26 cellular contexts compared by ENCODE assay signal in the genomic region with DNA sequence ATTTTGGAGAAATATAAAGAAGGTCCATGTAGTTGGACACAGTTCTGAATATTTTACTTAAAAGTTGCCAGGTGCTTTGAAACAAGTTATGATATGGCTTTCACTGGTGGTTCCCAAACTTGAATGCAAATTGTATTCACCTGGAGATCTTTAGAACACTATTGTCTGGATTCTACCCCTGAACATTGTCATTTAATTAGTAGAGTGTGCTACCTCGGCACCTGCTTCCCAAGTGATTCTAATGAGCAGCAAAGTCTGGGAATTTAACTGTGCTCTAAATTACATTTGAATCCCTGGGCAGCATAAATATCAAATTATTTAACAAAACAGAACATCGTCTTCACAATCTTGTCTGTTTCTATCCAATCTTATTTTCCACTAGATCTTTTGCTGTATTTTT.
"Had no signal": no experiment of that assay in that cellular context is flagged by ENCODE, and none has a peak within 500 bp of the region (broad histone marks: within the 10 kb centered on the region; RNA-seq: fewer than 3 reads in every experiment).

No MANE protein-coding gene starts in this region.

- H3K4me1 ChIP-seq: left ventricle myocardium inferior, neural progenitor cell, right atrium auricular region, right lobe of liver, tibial nerve, uterus had no signal

- H2AFZ ChIP-seq: neural progenitor cell had no signal

- H3K9ac ChIP-seq: neural progenitor cell had no signal

- H3K27ac Mint-ChIP-seq: mesothelial cell of epicardium; naive B cell; natural killer cell; nephron progenitor cell; neural progenitor cell; progenitor cell of endocrine pancreas; stimulated activated memory B cell treated with anti-CD40 and anti-IgM and Interleukin-4, amounts not matched to agents 10 μg/mL and 1 μg/mL and 100 μg/mL, for 72 hours; stimulated activated naive CD8-positive, alpha-beta T cell treated with anti-CD3 and anti-CD28 coated beads, Interleukin-15, amount 100 ng/mL, for 72 hours; type B pancreatic cell had no signal

- H3K4me3 ChIP-seq: left ventricle myocardium inferior, lung, neural progenitor cell, ovary, right atrium auricular region, right lobe of liver, smooth muscle cell, tibial nerve, uterus had no signal

- H3K27ac ChIP-seq: left ventricle myocardium inferior, neural progenitor cell, ovary, right atrium auricular region, right lobe of liver, tibial nerve, uterus had no signal

- H3K4me1 Mint-ChIP-seq: mesothelial cell of epicardium; naive B cell; natural killer cell; nephron progenitor cell; neural progenitor cell; stimulated activated memory B cell treated with anti-CD40 and anti-IgM and Interleukin-4, amounts not matched to agents 10 μg/mL and 1 μg/mL and 100 μg/mL, for 72 hours; stimulated activated naive CD8-positive, alpha-beta T cell treated with anti-CD3 and anti-CD28 coated beads, Interleukin-15, amount 100 ng/mL, for 72 hours had no signal

- DNase-seq: hippocampal formation; islet precursor cell; left ventricle myocardium inferior; mesendoderm; naive B cell; natural killer cell; nephron progenitor cell; ovary; right lobe of liver; stimulated activated CD4-positive, alpha-beta T cell treated with anti-CD3 and anti-CD28 coated beads, Interleukin-1b, Interleukin-23, amount 100 ng/mL, for 48 hours; stimulated activated CD4-positive, alpha-beta T cell treated with anti-CD3 and anti-CD28 coated beads, Interleukin-2, amount 100 ng/mL, for 48 hours; stimulated activated CD4-positive, alpha-beta T cell treated with anti-CD3 and anti-CD28 coated beads, Interleukin-4, amount 100 ng/mL, for 4 hours; stimulated activated CD8-positive, alpha-beta memory T cell treated with anti-CD3 and anti-CD28 coated beads, Interleukin-4, amount 100 ng/mL, for 48 hours; stimulated activated naive CD4-positive, alpha-beta T cell treated with Interleukin-2 at 50 U/mL for 16 hours; stimulated activated naive CD8-positive, alpha-beta T cell treated with anti-CD3 and anti-CD28 coated beads, Interleukin-15, amount 100 ng/mL, for 72 hours; substantia nigra; uterus had no signal

- H3K27me3 ChIP-seq: neural progenitor cell, ovary, right atrium auricular region, right lobe of liver, tibial nerve, uterus had no signal

- H3K4me2 ChIP-seq: neural progenitor cell, smooth muscle cell had no signal

- H3K36me3 ChIP-seq: left ventricle myocardium inferior, neural progenitor cell, ovary, right atrium auricular region, right lobe of liver, tibial nerve, uterus had no signal

- ATAC-seq: natural killer cell; right lobe of liver; stimulated activated memory B cell treated with anti-CD40 and anti-IgM and Interleukin-4, amounts not matched to agents 10 μg/mL and 1 μg/mL and 100 μg/mL, for 72 hours; stimulated activated naive CD8-positive, alpha-beta T cell treated with anti-CD3 and anti-CD28 coated beads, Interleukin-15, amount 100 ng/mL, for 72 hours had no signal

- H3K9me3 Mint-ChIP-seq: nephron progenitor cell, type B pancreatic cell had no signal

- H3K4me3 Mint-ChIP-seq: mesothelial cell of epicardium; naive B cell; natural killer cell; nephron progenitor cell; neural progenitor cell; stimulated activated memory B cell treated with anti-CD40 and anti-IgM and Interleukin-4, amounts not matched to agents 10 μg/mL and 1 μg/mL and 100 μg/mL, for 72 hours; stimulated activated naive CD8-positive, alpha-beta T cell treated with anti-CD3 and anti-CD28 coated beads, Interleukin-15, amount 100 ng/mL, for 72 hours; type B pancreatic cell had no signal

- H3K27me3 Mint-ChIP-seq: naive B cell; progenitor cell of endocrine pancreas; stimulated activated memory B cell treated with anti-CD40 and anti-IgM and Interleukin-4, amounts not matched to agents 10 μg/mL and 1 μg/mL and 100 μg/mL, for 72 hours; stimulated activated naive CD8-positive, alpha-beta T cell treated with anti-CD3 and anti-CD28 coated beads, Interleukin-15, amount 100 ng/mL, for 72 hours; type B pancreatic cell had no signal

- H3K36me3 Mint-ChIP-seq: naive B cell; natural killer cell; neural progenitor cell; stimulated activated memory B cell treated with anti-CD40 and anti-IgM and Interleukin-4, amounts not matched to agents 10 μg/mL and 1 μg/mL and 100 μg/mL, for 72 hours; type B pancreatic cell had no signal

- H3K9me3 ChIP-seq: ovary, right lobe of liver, tibial nerve, uterus had no signal
